14 cellular contexts compared by ENCODE assay signal in genomic region chr11:64450168-64450560, GRCh38.
DNase-seq lines count a peak whose midpoint lies in the region; ATAC-seq, FAIRE-seq and TF ChIP-seq lines count a peak whose summit lies in the region.
"Had no signal": no experiment of that assay in that cellular context is flagged by ENCODE, and none has a peak within 500 bp of the region (broad histone marks: within the 10 kb centered on the region; RNA-seq: fewer than 3 reads in every experiment).

No MANE protein-coding gene starts in this region.

- WGBS in H9 (ENCODE audit: extremely low coverage, insufficient read length, low lambda C conversion rate): no CpG with 5 or more reads among the region's 2 CpGs
- WGBS in neuronal stem cell (ENCODE audit: extremely low coverage in 2 of 2, insufficient read length in 2 of 2, insufficient replicate concordance in 1 of 2), 2 donors: no CpG with 5 or more reads among the region's 2 CpGs

- H2BK15ac ChIP-seq in H9 (ENCODE audit: low read depth, low read length): no peak overlapping the region
- H2BK15ac ChIP-seq in neuronal stem cell (ENCODE audit: low read length): no peak overlapping the region

- no peak overlapping the region for H3K56ac ChIP-seq in H9 (ENCODE audit: insufficient read length, low read depth, low read length)

- DNase-seq in H9: peak; percentile 17
- no peak for DNase-seq in neuronal stem cell (ENCODE audit: low spot score)
- no peak for DNase-seq in SW 1271 (lab: John Stamatoyannopoulos, UW)
- DNase-seq in RCC 7860 (ENCODE audit: low spot score): no peak
- no peak for DNase-seq in CD1c-positive myeloid dendritic cell (ENCODE audit: extremely low spot score)

- H3K9me3 ChIP-seq in BLaER1: no peaks in the 10 kb centered on the region
- no peaks in the 10 kb centered on the region for H3K9me3 ChIP-seq in H9 (ENCODE audit: control insufficient read depth, low read depth, low read length)
- H3K9me3 ChIP-seq in neuronal stem cell (replicated peaks in 1 of 2; ENCODE audit: control insufficient read depth in 2 of 2, insufficient read depth in 1 of 2, low read depth in 1 of 2, low read length in 2 of 2): no peaks in the 10 kb centered on the region
- H3K9me3 ChIP-seq: MG63 had no signal

- H4K5ac ChIP-seq in H9 (ENCODE audit: insufficient read length, low read depth, low read length): no peak overlapping the region

- H3K36me3 ChIP-seq in BLaER1 (no peaks in the 10 kb centered on the region), neuronal stem cell (replicated peaks in 1 of 2; ENCODE audit: control insufficient read depth in 2 of 2, insufficient read depth in 2 of 2, low read length in 2 of 2) (no peaks in the 10 kb centered on the region)
- H3K36me3 ChIP-seq: MG63 had no signal

- peaks cover 63% of the 10 kb centered on the region for H3K27me3 Mint-ChIP-seq in H9 (ENCODE audit: low read depth)

- H3K4me3 ChIP-seq in BLaER1 (no peak overlapping the region), neuronal stem cell (ENCODE audit: low read length in 2 of 2) (no peak overlapping the region)
- H3K4me3 ChIP-seq: K562, MG63, PC-9 had no signal

- FAIRE-seq in RCC 7860 (lab: Jason Lieb, UNC): no peak
- FAIRE-seq: HTR-8/SVneo had no signal

- no peak for TF ChIP-seq CTCF in H9 (conservative IDR thresholded peaks at IDR 0.05)
- TF ChIP-seq CTCF in VCaP (conservative IDR thresholded peaks at IDR 0.05): no peak

- H3K27ac ChIP-seq in BLaER1: no peak overlapping the region
- no peak overlapping the region for H3K27ac ChIP-seq in H9 (ENCODE audit: insufficient read length, low read depth, low read length)
- peak overlapping the region; percentile 84 for H3K27ac ChIP-seq in VCaP
- no peak overlapping the region for H3K27ac ChIP-seq in neuronal stem cell (replicated peaks; ENCODE audit: low read length)
- H3K27ac ChIP-seq: PC-9, RWPE1 had no signal

- peak overlapping the region; percentile 98; the same call in 1 of the 2 replicates for H3K4me2 ChIP-seq in BLaER1
- H3K4me2 ChIP-seq in H9 (ENCODE audit: insufficient read depth, insufficient read length, low read length): no peak overlapping the region
- H3K4me2 ChIP-seq in neuronal stem cell (ENCODE audit: insufficient read depth, low read length, poor library complexity, severe bottlenecking): no peak overlapping the region

- no peak overlapping the region for H2AK5ac ChIP-seq in H9 (ENCODE audit: insufficient read length, low read length)
- H2AK5ac ChIP-seq in neuronal stem cell (ENCODE audit: low read depth, low read length): no peak overlapping the region

- H3K18ac ChIP-seq in H9 (ENCODE audit: insufficient read length, low read depth, low read length) (no peak overlapping the region), neuronal stem cell (ENCODE audit: low read length) (no peak overlapping the region)

- H2BK20ac ChIP-seq in H9 (ENCODE audit: low read depth, low read length, poor library complexity, severe bottlenecking): no peak overlapping the region

- H3K79me2 ChIP-seq in H9 (ENCODE audit: insufficient read depth, low read length): no peaks in the 10 kb centered on the region

- ATAC-seq in SK-N-SH treated with all-trans-retinoic acid at 6 μM for 48 hours: no peak

- H3K4ac ChIP-seq in H9 (ENCODE audit: low read depth, low read length) (no peak overlapping the region), neuronal stem cell (ENCODE audit: low read length) (no peak overlapping the region)

- no peak overlapping the region for H3K23ac ChIP-seq in H9 (ENCODE audit: insufficient read length, low read depth, low read length)
- H3K23ac ChIP-seq in neuronal stem cell (ENCODE audit: low read depth, low read length, poor library complexity): no peak overlapping the region

- H2BK5ac ChIP-seq in H9 (ENCODE audit: insufficient read length, low read length) (no peak overlapping the region), neuronal stem cell (ENCODE audit: low read length) (peak overlapping the region; percentile 4)

- H3K4me1 ChIP-seq in BLaER1 (peaks cover 64% of the 10 kb centered on the region), H9 (ENCODE audit: insufficient read depth, low read length) (no peaks in the 10 kb centered on the region; the same call in 1 of the 2 replicates), neuronal stem cell (ENCODE audit: control insufficient read depth in 2 of 2, insufficient read depth in 1 of 2, low read depth in 1 of 2, low read length in 2 of 2) (peaks cover 7 to 12% of the 10 kb centered on the region in 2 donors)

- H2BK12ac ChIP-seq in H9 (ENCODE audit: insufficient read length, low read depth, low read length) (no peak overlapping the region), neuronal stem cell (ENCODE audit: low read length) (no peak overlapping the region)

- H4K91ac ChIP-seq in H9 (ENCODE audit: insufficient read length, low read depth, low read length) (no peak overlapping the region), neuronal stem cell (ENCODE audit: low read depth, low read length, poor library complexity) (no peak overlapping the region)

- peak overlapping the region in 1 of 2 experiments; percentile 79; a peak in 1 of 5 replicates for H3K4me3 Mint-ChIP-seq in H9

- peaks cover 11% of the 10 kb centered on the region for H3K23me2 ChIP-seq in H9 (ENCODE audit: insufficient read length, low read depth, low read length, poor library complexity, severe bottlenecking)

- no peaks in the 10 kb centered on the region for H3K27me3 ChIP-seq in BLaER1
- H3K27me3 ChIP-seq in H9 (ENCODE audit: insufficient read depth, low read length): no peaks in the 10 kb centered on the region; the same call in 1 of the 2 replicates
- peaks cover 0 to 28% (median 10%) of the 10 kb centered on the region in 3 experiments for H3K27me3 ChIP-seq in neuronal stem cell (ENCODE audit: control insufficient read depth in 3 of 3, insufficient read depth in 3 of 3, low read depth in 1 of 3, low read length in 3 of 3)
- H3K27me3 ChIP-seq: MG63 had no signal

- H4K20me1 ChIP-seq in BLaER1 (no peaks in the 10 kb centered on the region), H9 (ENCODE audit: control insufficient read depth, insufficient read depth, insufficient read length) (no peaks in the 10 kb centered on the region)

- H4K8ac ChIP-seq in H9 (replicated peaks; ENCODE audit: insufficient read length, low read depth, low read length) (no peak overlapping the region), neuronal stem cell (ENCODE audit: low read depth, low read length) (no peak overlapping the region)

- H2AFZ ChIP-seq in H9 (ENCODE audit: low read length) (no peak overlapping the region), neuronal stem cell (ENCODE audit: low read length) (no peak overlapping the region)
- H2AFZ ChIP-seq: PC-9 had no signal

- H3K36me3 Mint-ChIP-seq in H9 (ENCODE audit: insufficient read depth in 1 of 3, low read depth in 3 of 3): no peaks in the 10 kb centered on the region; a peak in 1 of 7 replicates
- H3K36me3 Mint-ChIP-seq: CD8-positive, alpha-beta memory T cell had no signal

- no peak overlapping the region for H3K27ac Mint-ChIP-seq in H9

- peaks cover 20 to 22% of the 10 kb centered on the region in 2 experiments for H3K4me1 Mint-ChIP-seq in H9

- H2BK120ac ChIP-seq in H9 (ENCODE audit: low read depth, low read length, poor library complexity, severe bottlenecking): no peak overlapping the region
- no peak overlapping the region for H2BK120ac ChIP-seq in neuronal stem cell (ENCODE audit: low read depth, low read length)

- H3K14ac ChIP-seq in H9 (ENCODE audit: insufficient read depth, low read length): no peak overlapping the region
- no peak overlapping the region for H3K14ac ChIP-seq in neuronal stem cell (ENCODE audit: low read length)

- H3K79me1 ChIP-seq in H9 (ENCODE audit: insufficient read depth, low read depth, low read length, poor library complexity, severe bottlenecking) (no peaks in the 10 kb centered on the region), neuronal stem cell (ENCODE audit: low read depth, low read length) (no peaks in the 10 kb centered on the region)

- no peaks in the 10 kb centered on the region for H3K9me3 Mint-ChIP-seq in H9
- H3K9me3 Mint-ChIP-seq: CD8-positive, alpha-beta memory T cell had no signal

- H3K9ac ChIP-seq in BLaER1: no peak overlapping the region
- H3K9ac ChIP-seq in H9 (ENCODE audit: extremely low read depth, insufficient read length, low read length): no peak overlapping the region
- no peak overlapping the region for H3K9ac ChIP-seq in neuronal stem cell (ENCODE audit: low read depth, low read length, poor library complexity)

- H3T11ph ChIP-seq in H9 (ENCODE audit: low read length): no peak overlapping the region

TF ChIP-seq in SK-N-SH treated with all-trans-retinoic acid at 6 μM for 48 hours, 23 proteins besides CTCF, POLR2A, EP300 and RAD21:
- TF ChIP-seq PPARA (CRISPR knock-in tag; IDR thresholded peaks at IDR 0.05; ENCODE audit: borderline replicate concordance) (no peak), ESRRG (CRISPR knock-in tag; IDR thresholded peaks at IDR 0.05) (no peak), ZFP3 (CRISPR knock-in tag; IDR thresholded peaks at IDR 0.05) (no peak)
TF ChIP-seq in SK-N-SH treated with all-trans-retinoic acid at 6 μM for 48 hours: peak in this region for 0.
